17 cellular contexts compared by ENCODE assay signal in the genomic region with DNA sequence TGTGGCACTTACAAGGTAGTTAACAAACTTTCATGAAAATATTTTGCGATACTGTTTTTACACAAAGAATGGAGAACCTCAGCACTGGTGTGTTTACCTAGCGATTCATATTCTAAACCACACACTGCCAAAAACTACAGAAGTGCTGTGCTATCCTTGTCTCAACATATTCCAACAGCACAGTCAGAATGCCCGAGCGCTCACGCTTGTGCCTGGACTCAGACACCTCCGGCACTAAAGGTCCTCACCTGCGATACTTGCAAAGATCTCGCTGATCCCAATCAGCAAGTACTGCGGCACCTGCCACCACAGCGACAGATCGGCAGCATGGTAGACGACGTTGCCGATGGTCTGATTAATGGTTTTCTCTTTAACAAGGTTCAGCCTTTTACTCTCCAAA.
"Had no signal": no experiment of that assay in that cellular context is flagged by ENCODE, and none has a peak within 500 bp of the region (broad histone marks: within the 10 kb centered on the region; RNA-seq: fewer than 3 reads in every experiment).

No MANE protein-coding gene starts in this region.

- H3K36me3 ChIP-seq: ovary had no signal

- DNase-seq: activated CD4-positive, alpha-beta T cell treated with anti-CD3 and anti-CD28 coated beads, Interleukin-2, amount 50 U/mL, for 4 hours; activated CD4-positive, CD25-positive, alpha-beta regulatory T cell treated with anti-CD3 and anti-CD28 coated beads, Interleukin-2, amount 50 U/mL, for 72 hours; activated gamma-delta T cell treated with Interleukin-2 at 50 U/mL for 16 hours; adrenal gland; caudate nucleus; colonic mucosa; ovary; right lobe of liver; stimulated activated CD4-positive, alpha-beta T cell treated with anti-CD3 and anti-CD28 coated beads, Interleukin-4, amount 100 ng/mL, for 24 hours; stimulated activated naive B cell treated with anti-CD40 and anti-IgM and Interleukin-4, amounts not matched to agents 10 μg/mL and 1 μg/mL and 100 μg/mL, for 72 hours; T-helper 17 cell; upper lobe of right lung had no signal

- H3K4me3 ChIP-seq: adrenal gland, colonic mucosa, ovary, right lobe of liver, smooth muscle cell, thoracic aorta, upper lobe of right lung had no signal

- ATAC-seq: activated naive CD4-positive, alpha-beta T cell treated with anti-CD3 and anti-CD28 coated beads, Interleukin-2, amount 50 U/mL, for 72 hours; right lobe of liver; stimulated activated naive B cell treated with anti-CD40 and anti-IgM and Interleukin-4, amounts not matched to agents 10 μg/mL and 1 μg/mL and 100 μg/mL, for 72 hours; T-helper 17 cell; upper lobe of right lung had no signal

- H3K4me2 ChIP-seq: smooth muscle cell had no signal

- H3K9me3 ChIP-seq: adrenal gland, colonic mucosa, ovary, right lobe of liver, thoracic aorta, upper lobe of right lung had no signal

- H3K27me3 ChIP-seq: adrenal gland, colonic mucosa, ovary, right lobe of liver, upper lobe of right lung had no signal

- H3K4me1 ChIP-seq: adrenal gland, colonic mucosa, right lobe of liver had no signal

- FAIRE-seq: frontal cortex had no signal

- H3K27ac ChIP-seq: adrenal gland, colonic mucosa, ovary, right lobe of liver, upper lobe of right lung, VCaP had no signal
